In the genomic region with DNA sequence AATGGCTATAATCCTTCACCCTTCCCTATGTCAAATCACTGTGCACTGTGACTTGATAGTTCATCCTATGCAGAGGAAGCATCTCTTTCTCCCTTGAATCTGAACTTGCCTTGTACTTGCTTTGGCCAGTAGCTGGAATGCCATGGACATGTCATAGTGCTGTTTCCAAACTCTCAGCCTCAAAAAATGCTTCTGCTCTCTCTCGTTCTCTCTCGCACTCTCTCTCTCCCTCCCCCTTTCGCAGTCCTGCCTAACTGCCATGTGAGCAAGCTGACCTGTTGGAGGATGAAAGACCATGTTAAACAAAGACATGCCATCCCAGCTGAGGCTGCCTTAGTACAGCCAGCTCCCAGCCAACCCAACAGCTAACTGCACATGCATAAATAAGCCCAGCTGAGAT, we compare ENCODE assay signal across 1 cellular context.
TF ChIP-seq lines count a peak whose summit lies in the region.

No MANE protein-coding gene starts in this region.

TF ChIP-seq in H1, 55 proteins besides CTCF, POLR2A, EP300 and RAD21 (continued from another document):
- TF ChIP-seq, protein P1, sequence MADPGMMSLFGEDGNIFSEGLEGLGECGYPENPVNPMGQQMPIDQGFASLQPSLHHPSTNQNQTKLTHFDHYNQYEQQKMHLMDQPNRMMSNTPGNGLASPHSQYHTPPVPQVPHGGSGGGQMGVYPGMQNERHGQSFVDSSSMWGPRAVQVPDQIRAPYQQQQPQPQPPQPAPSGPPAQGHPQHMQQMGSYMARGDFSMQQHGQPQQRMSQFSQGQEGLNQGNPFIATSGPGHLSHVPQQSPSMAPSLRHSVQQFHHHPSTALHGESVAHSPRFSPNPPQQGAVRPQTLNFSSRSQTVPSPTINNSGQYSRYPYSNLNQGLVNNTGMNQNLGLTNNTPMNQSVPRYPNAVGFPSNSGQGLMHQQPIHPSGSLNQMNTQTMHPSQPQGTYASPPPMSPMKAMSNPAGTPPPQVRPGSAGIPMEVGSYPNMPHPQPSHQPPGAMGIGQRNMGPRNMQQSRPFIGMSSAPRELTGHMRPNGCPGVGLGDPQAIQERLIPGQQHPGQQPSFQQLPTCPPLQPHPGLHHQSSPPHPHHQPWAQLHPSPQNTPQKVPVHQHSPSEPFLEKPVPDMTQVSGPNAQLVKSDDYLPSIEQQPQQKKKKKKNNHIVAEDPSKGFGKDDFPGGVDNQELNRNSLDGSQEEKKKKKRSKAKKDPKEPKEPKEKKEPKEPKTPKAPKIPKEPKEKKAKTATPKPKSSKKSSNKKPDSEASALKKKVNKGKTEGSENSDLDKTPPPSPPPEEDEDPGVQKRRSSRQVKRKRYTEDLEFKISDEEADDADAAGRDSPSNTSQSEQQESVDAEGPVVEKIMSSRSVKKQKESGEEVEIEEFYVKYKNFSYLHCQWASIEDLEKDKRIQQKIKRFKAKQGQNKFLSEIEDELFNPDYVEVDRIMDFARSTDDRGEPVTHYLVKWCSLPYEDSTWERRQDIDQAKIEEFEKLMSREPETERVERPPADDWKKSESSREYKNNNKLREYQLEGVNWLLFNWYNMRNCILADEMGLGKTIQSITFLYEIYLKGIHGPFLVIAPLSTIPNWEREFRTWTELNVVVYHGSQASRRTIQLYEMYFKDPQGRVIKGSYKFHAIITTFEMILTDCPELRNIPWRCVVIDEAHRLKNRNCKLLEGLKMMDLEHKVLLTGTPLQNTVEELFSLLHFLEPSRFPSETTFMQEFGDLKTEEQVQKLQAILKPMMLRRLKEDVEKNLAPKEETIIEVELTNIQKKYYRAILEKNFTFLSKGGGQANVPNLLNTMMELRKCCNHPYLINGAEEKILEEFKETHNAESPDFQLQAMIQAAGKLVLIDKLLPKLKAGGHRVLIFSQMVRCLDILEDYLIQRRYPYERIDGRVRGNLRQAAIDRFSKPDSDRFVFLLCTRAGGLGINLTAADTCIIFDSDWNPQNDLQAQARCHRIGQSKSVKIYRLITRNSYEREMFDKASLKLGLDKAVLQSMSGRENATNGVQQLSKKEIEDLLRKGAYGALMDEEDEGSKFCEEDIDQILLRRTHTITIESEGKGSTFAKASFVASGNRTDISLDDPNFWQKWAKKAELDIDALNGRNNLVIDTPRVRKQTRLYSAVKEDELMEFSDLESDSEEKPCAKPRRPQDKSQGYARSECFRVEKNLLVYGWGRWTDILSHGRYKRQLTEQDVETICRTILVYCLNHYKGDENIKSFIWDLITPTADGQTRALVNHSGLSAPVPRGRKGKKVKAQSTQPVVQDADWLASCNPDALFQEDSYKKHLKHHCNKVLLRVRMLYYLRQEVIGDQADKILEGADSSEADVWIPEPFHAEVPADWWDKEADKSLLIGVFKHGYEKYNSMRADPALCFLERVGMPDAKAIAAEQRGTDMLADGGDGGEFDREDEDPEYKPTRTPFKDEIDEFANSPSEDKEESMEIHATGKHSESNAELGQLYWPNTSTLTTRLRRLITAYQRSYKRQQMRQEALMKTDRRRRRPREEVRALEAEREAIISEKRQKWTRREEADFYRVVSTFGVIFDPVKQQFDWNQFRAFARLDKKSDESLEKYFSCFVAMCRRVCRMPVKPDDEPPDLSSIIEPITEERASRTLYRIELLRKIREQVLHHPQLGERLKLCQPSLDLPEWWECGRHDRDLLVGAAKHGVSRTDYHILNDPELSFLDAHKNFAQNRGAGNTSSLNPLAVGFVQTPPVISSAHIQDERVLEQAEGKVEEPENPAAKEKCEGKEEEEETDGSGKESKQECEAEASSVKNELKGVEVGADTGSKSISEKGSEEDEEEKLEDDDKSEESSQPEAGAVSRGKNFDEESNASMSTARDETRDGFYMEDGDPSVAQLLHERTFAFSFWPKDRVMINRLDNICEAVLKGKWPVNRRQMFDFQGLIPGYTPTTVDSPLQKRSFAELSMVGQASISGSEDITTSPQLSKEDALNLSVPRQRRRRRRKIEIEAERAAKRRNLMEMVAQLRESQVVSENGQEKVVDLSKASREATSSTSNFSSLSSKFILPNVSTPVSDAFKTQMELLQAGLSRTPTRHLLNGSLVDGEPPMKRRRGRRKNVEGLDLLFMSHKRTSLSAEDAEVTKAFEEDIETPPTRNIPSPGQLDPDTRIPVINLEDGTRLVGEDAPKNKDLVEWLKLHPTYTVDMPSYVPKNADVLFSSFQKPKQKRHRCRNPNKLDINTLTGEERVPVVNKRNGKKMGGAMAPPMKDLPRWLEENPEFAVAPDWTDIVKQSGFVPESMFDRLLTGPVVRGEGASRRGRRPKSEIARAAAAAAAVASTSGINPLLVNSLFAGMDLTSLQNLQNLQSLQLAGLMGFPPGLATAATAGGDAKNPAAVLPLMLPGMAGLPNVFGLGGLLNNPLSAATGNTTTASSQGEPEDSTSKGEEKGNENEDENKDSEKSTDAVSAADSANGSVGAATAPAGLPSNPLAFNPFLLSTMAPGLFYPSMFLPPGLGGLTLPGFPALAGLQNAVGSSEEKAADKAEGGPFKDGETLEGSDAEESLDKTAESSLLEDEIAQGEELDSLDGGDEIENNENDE (IDR thresholded peaks at IDR 0.05; ENCODE audit: insufficient replicate concordance, low read length) = no peak
- TF ChIP-seq SP2 (IDR thresholded peaks at IDR 0.05; ENCODE audit: low read length) (no peak), POU5F1 (IDR thresholded peaks at IDR 0.05; ENCODE audit: low read depth, low read length) (no peak), ATF3 (IDR thresholded peaks at IDR 0.05; ENCODE audit: insufficient read depth, low read depth, low read length) (no peak), SRF (IDR thresholded peaks at IDR 0.05; ENCODE audit: low read depth, low read length) (no peak), JUN (IDR thresholded peaks at IDR 0.05; ENCODE audit: low read depth, low read length) (no peak), SIN3A (conservative IDR thresholded peaks at IDR 0.05 in 1 of 2, IDR thresholded peaks at IDR 0.05 in 1 of 2; ENCODE audit: low read depth in 1 of 2, low read length in 2 of 2) (no peak), TEAD4 (IDR thresholded peaks at IDR 0.05; ENCODE audit: low read depth, low read length) (no peak), KDM5A (IDR thresholded peaks at IDR 0.05; ENCODE audit: low read length) (no peak), RBBP5 (IDR thresholded peaks at IDR 0.05; ENCODE audit: borderline replicate concordance, low read depth, low read length) (no peak), SIRT6 (IDR thresholded peaks at IDR 0.05; ENCODE audit: low read length) (no peak)
